Comparison of ENCODE assay signal across 8 cellular contexts in the genomic region with DNA sequence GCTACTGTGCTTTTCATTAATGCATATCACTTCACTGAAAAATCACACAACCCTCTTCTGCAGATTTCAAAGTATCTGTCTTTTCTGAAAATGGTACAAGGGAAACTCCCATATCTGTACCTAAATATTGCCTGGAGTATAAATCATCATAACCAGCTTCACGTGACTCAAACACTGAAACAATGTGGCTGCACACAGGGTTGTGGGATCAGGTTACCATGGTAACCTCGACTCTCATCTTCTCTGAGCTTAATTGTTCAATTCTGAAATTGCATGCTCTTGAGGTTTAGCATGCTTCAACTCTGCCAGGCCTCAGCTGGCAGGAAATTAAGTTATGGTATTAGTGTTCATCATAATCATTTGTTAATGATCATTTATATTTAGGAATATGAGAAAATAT.
DNase-seq lines count a peak whose midpoint lies in the region; ATAC-seq and TF ChIP-seq lines count a peak whose summit lies in the region.

No MANE protein-coding gene starts in this region.

- no peaks in the 10 kb centered on the region for H3K4me1 Mint-ChIP-seq in Caco-2 (ENCODE audit: low read depth, unreplicated experiment)

- no peaks in the 10 kb centered on the region for H3K27me3 Mint-ChIP-seq in Caco-2 (ENCODE audit: insufficient read depth, unreplicated experiment)

- H3K27me3 ChIP-seq in lower lobe of right lung (ENCODE audit: low read depth), result no peaks in the 10 kb centered on the region
- no peaks in the 10 kb centered on the region for H3K27me3 ChIP-seq in ascending aorta
- H3K27me3 ChIP-seq in Caco-2 (replicated peaks; ENCODE audit: control insufficient read depth, insufficient read depth, low read length), result no peaks in the 10 kb centered on the region

- H3K9me3 ChIP-seq in lower lobe of right lung (no peaks in the 10 kb centered on the region), ascending aorta (no peaks in the 10 kb centered on the region), Caco-2 (no peaks in the 10 kb centered on the region)

- DNase-seq in GM12864 (ENCODE audit: low read depth) (peak; percentile 35), NCI-H2107 (lab: John Stamatoyannopoulos, UW) (peak; percentile 4), lower lobe of right lung (no peak), ascending aorta (ENCODE audit: low spot score in 2 of 2) (no peak), Caco-2 (no peak), globus pallidus (ENCODE audit: low spot score) (no peak)
- DNase-seq in central memory CD4-positive, alpha-beta T cell, result peak; percentile 62

- no peak overlapping the region for H3K27ac Mint-ChIP-seq in Caco-2 (ENCODE audit: unreplicated experiment)

- no peaks in the 10 kb centered on the region for H3K36me3 Mint-ChIP-seq in Caco-2 (ENCODE audit: insufficient read depth, unreplicated experiment)

- no peak overlapping the region for H3K4me3 Mint-ChIP-seq in Caco-2 (ENCODE audit: unreplicated experiment)

- H3K4me3 ChIP-seq in GM12864 (ENCODE audit: low read depth, low read length) (no peak overlapping the region), lower lobe of right lung (no peak overlapping the region), ascending aorta (no peak overlapping the region), Caco-2 (ENCODE audit: low read depth, low read length) (no peak overlapping the region)

- H3K4me1 ChIP-seq in lower lobe of right lung (peaks cover 6% of the 10 kb centered on the region), ascending aorta (peaks cover 0 to 3% of the 10 kb centered on the region in 2 donors), Caco-2 (no peaks in the 10 kb centered on the region)

- H3K9me3 Mint-ChIP-seq in Caco-2 (ENCODE audit: unreplicated experiment), result peaks cover 16% of the 10 kb centered on the region

- intact Hi-C loops in lower lobe of right lung (cut with DNase I) (no loop called here), ascending aorta (cut with DNase I) (no loop called here), Caco-2 (cut with micrococcal nuclease; ENCODE audit: unreplicated experiment) (no loop called here)

- H3K27ac ChIP-seq in lower lobe of right lung (no peak overlapping the region), ascending aorta (no peak overlapping the region)

- no peak for TF ChIP-seq CTCF in GM12864 (IDR thresholded peaks at IDR 0.05; ENCODE audit: low read depth, low read length, missing control alignments)
- TF ChIP-seq CTCF in lower lobe of right lung (IDR thresholded peaks at IDR 0.05), result no peak
- TF ChIP-seq CTCF in ascending aorta (IDR thresholded peaks at IDR 0.05), result no peak
- no peak for TF ChIP-seq CTCF in Caco-2 (IDR thresholded peaks at IDR 0.05; ENCODE audit: insufficient read depth in 1 of 2, low read depth in 1 of 2, low read length in 1 of 2, severe bottlenecking in 1 of 2, unreplicated experiment in 1 of 2)

- ATAC-seq in GM21576 (IDR thresholded peaks at IDR 0.05; ENCODE audit: unreplicated experiment) (peak; percentile 51), lower lobe of right lung (no peak)

- CTCF ChIA-PET in Caco-2 (lab: Charles Lee), result no interaction called here

- H3K36me3 ChIP-seq in lower lobe of right lung (no peaks in the 10 kb centered on the region), ascending aorta (no peaks in the 10 kb centered on the region), Caco-2 (ENCODE audit: control insufficient read depth, insufficient read depth, low read length) (no peaks in the 10 kb centered on the region)

- BruUV-seq in Caco-2 (replicated peaks; lab: Mats Ljungman, UMichigan), result no TSS peak

- POLR2A ChIA-PET in Caco-2 (lab: Charles Lee), result no interaction called here

Comparison
In these comparisons a context has a peak if more than half of its experiments do, and no peak if none do; other contexts are left out.
1. DNase-seq: peak in GM12864 (single experiment), NCI-H2107 (single experiment) and central memory CD4-positive, alpha-beta T cell (single experiment); none in lower lobe of right lung (single experiment), ascending aorta (0 of 2), Caco-2 (0 of 2) and globus pallidus (single experiment).